Comparison of ENCODE assay signal across 19 cellular contexts in genomic region chr14:72739446-72740405, GRCh38.
"Had no signal": no experiment of that assay in that cellular context is flagged by ENCODE, and none has a peak within 500 bp of the region (broad histone marks: within the 10 kb centered on the region; RNA-seq: fewer than 3 reads in every experiment).

No MANE protein-coding gene starts in this region.

- H3K4me1 Mint-ChIP-seq: stimulated activated naive CD8-positive, alpha-beta T cell treated with anti-CD3 and anti-CD28 coated beads, Interleukin-15, amount 100 ng/mL, for 72 hours had no signal

- H3K4me3 Mint-ChIP-seq: neural progenitor cell; stimulated activated naive CD8-positive, alpha-beta T cell treated with anti-CD3 and anti-CD28 coated beads, Interleukin-15, amount 100 ng/mL, for 72 hours; T-helper 2 cell treated with Interferon-gamma antibody and Interleukin-4, amounts not matched to agents 5 μg/mL and 100 μg/mL, for 36 hours had no signal

- FAIRE-seq: endometrium, keratinocyte had no signal

- H3K36me3 Mint-ChIP-seq: neural progenitor cell had no signal

- H3K27me3 Mint-ChIP-seq: stimulated activated naive CD8-positive, alpha-beta T cell treated with anti-CD3 and anti-CD28 coated beads, Interleukin-15, amount 100 ng/mL, for 72 hours had no signal

- H3K36me3 ChIP-seq: heart left ventricle, left ventricle myocardium inferior, neural progenitor cell, thoracic aorta, uterus had no signal

- H3K27me3 ChIP-seq: dorsolateral prefrontal cortex, heart left ventricle, neural progenitor cell, uterus had no signal

- H3K27ac ChIP-seq: foreskin keratinocyte, heart left ventricle, left ventricle myocardium inferior, neural progenitor cell, parathyroid adenoma, thoracic aorta, uterus had no signal

- H3K9me3 ChIP-seq: heart left ventricle, left ventricle myocardium inferior, thoracic aorta, uterus had no signal

- H3K27ac Mint-ChIP-seq: activated T-helper 2 cell treated with anti-CD3 and anti-CD28 coated beads, Interferon-gamma antibody, Interleukin-2, Interleukin-4, amounts not matched to agents 10 μg/mL and 5 μg/mL and 100 μg/mL, durations not matched to agents 14 hours and 24 hours and 36 hours; neural progenitor cell; T-helper 2 cell treated with Interferon-gamma antibody and Interleukin-4, amounts not matched to agents 5 μg/mL and 100 μg/mL, for 36 hours had no signal

- H3K4me1 ChIP-seq: foreskin keratinocyte, parathyroid adenoma, uterus had no signal

- H3K4me3 ChIP-seq: dorsolateral prefrontal cortex, heart left ventricle, left ventricle myocardium inferior, neural progenitor cell, thoracic aorta, uterus had no signal

- ATAC-seq: activated CD4-positive, CD25-positive, alpha-beta regulatory T cell treated with anti-CD3 and anti-CD28 coated beads, Interleukin-2, amount 50 U/mL, for 24 hours; foreskin keratinocyte; heart left ventricle; stimulated activated naive CD8-positive, alpha-beta T cell treated with anti-CD3 and anti-CD28 coated beads, Interleukin-15, amount 100 ng/mL, for 72 hours had no signal

- DNase-seq: activated CD4-positive, alpha-beta T cell treated with anti-CD3 and anti-CD28 coated beads, Interleukin-2, amount 50 U/mL, for 48 hours; activated naive CD4-positive, alpha-beta T cell treated with anti-CD3 and anti-CD28 coated beads, Interleukin-2, amount 50 U/mL, for 16 hours; dorsolateral prefrontal cortex; foreskin keratinocyte; left ventricle myocardium inferior; mesendoderm; stimulated activated CD4-positive, alpha-beta T cell treated with anti-CD3 and anti-CD28 coated beads, Interleukin-15, amount 100 ng/mL, for 24 hours; stimulated activated CD4-positive, alpha-beta T cell treated with anti-CD3 and anti-CD28 coated beads, Interleukin-4, amount 100 ng/mL, for 4 hours; stimulated activated naive CD8-positive, alpha-beta T cell treated with anti-CD3 and anti-CD28 coated beads, Interleukin-15, amount 100 ng/mL, for 72 hours; uterus had no signal
